ENCODE assay signal across 15 cellular contexts in genomic region chr6:143596857-143597256, GRCh38.
DNase-seq lines count a peak whose midpoint lies in the region; ATAC-seq and TF ChIP-seq lines count a peak whose summit lies in the region.
"Had no signal": no experiment of that assay in that cellular context is flagged by ENCODE, and none has a peak within 500 bp of the region (broad histone marks: within the 10 kb centered on the region; RNA-seq: fewer than 3 reads in every experiment).

No MANE protein-coding gene starts in this region.

- H3K36me3 ChIP-seq in mammary epithelial cell (ENCODE audit: insufficient read depth, low read length) (no peaks in the 10 kb centered on the region), fibroblast of lung (ENCODE audit: control insufficient read depth, insufficient read depth, low read length) (no peaks in the 10 kb centered on the region), upper lobe of right lung (no peaks in the 10 kb centered on the region), PC-3 (ENCODE audit: low read depth, low read length) (no peaks in the 10 kb centered on the region)
- H3K36me3 ChIP-seq: esophagus muscularis mucosa had no signal

- DNase-seq in MCF 10A (ENCODE audit: unreplicated experiment) (peak; percentile 17), mammary epithelial cell (no peak), fibroblast of lung (ENCODE audit: low read depth in 2 of 2) (peak; percentile 12 to 64), upper lobe of right lung (no peak), activated gamma-delta T cell (lab: John Stamatoyannopoulos, UW) (no peak), PC-3 (no peak)
- no peak for DNase-seq in activated CD4-positive, alpha-beta T cell treated with anti-CD3 and anti-CD28 coated beads for 4 hours
- DNase-seq: activated CD8-positive, alpha-beta T cell treated with anti-CD3 and anti-CD28 coated beads, Interleukin-2, amount 10 ng/mL, durations not matched to agents 7 days and 5 days; activated effector memory CD4-positive, alpha-beta T cell treated with Interleukin-2 at 50 U/mL for 16 hours; caudate nucleus; HFFc6; NCI-H2171; retina had no signal

- TF ChIP-seq CTCF in MCF 10A (IDR thresholded peaks at IDR 0.05; ENCODE audit: unreplicated experiment) (no peak), mammary epithelial cell (conservative IDR thresholded peaks at IDR 0.05 in 1 of 2, IDR thresholded peaks at IDR 0.05 in 1 of 2; ENCODE audit: extremely low read depth in 1 of 2, insufficient read depth in 1 of 2, low read depth in 1 of 2, low read length in 2 of 2) (no peak), fibroblast of lung (conservative IDR thresholded peaks at IDR 0.05 in 1 of 2, IDR thresholded peaks at IDR 0.05 in 1 of 2; ENCODE audit: low read depth in 1 of 2, low read length in 2 of 2) (no peak), nephron (IDR thresholded peaks at IDR 0.05; ENCODE audit: unreplicated experiment in 3 of 3) (no peak), upper lobe of right lung (IDR thresholded peaks at IDR 0.05) (no peak), PC-3 (conservative IDR thresholded peaks at IDR 0.05; ENCODE audit: low read depth, low read length) (no peak)

- H4K20me1 ChIP-seq in mammary epithelial cell (ENCODE audit: insufficient read depth, low read length) = no peaks in the 10 kb centered on the region
- H4K20me1 ChIP-seq in fibroblast of lung (ENCODE audit: control insufficient read depth, extremely low read depth, insufficient read depth, low read length) = no peaks in the 10 kb centered on the region
- no peaks in the 10 kb centered on the region for H4K20me1 ChIP-seq in PC-3 (ENCODE audit: low read length)

- POLR2A ChIA-PET in MCF 10A (lab: Yijun Ruan, JAX) = no interaction called here
- POLR2A ChIA-PET in PC-3 (lab: Charles Lee; ENCODE audit: unreplicated experiment) = no interaction called here

- H3K27ac Mint-ChIP-seq in MCF 10A (ENCODE audit: low read depth, unreplicated experiment) (no peak overlapping the region), nephron (peak overlapping the region in 2 of 3 experiments; percentile 14 to 44)
- H3K27ac Mint-ChIP-seq: activated CD8-positive, alpha-beta T cell treated with anti-CD3 and anti-CD28 coated beads, Interleukin-2, amount 10 ng/mL, durations not matched to agents 7 days and 5 days; HFFc6 had no signal

- no peaks in the 10 kb centered on the region for H3F3A ChIP-seq in PC-3 (ENCODE audit: low read length, unreplicated experiment)

- H3K4me3 ChIP-seq in mammary epithelial cell (replicated peaks in 1 of 3; ENCODE audit: insufficient read depth in 1 of 3, low read depth in 2 of 3, low read length in 3 of 3) (no peak overlapping the region), fibroblast of lung (replicated peaks in 1 of 4; ENCODE audit: control extremely low read depth in 1 of 4, insufficient read depth in 1 of 4, low read depth in 3 of 4, low read length in 4 of 4) (no peak overlapping the region), upper lobe of right lung (no peak overlapping the region), PC-3 (ENCODE audit: low read length) (no peak overlapping the region)
- H3K4me3 ChIP-seq: esophagus muscularis mucosa had no signal

- CTCF ChIA-PET in MCF 10A (lab: Yijun Ruan, JAX) = no interaction called here
- CTCF ChIA-PET in mammary epithelial cell (lab: Charles Lee; ENCODE audit: low non-redundant PET) = no interaction called here
- CTCF ChIA-PET in PC-3 (lab: Charles Lee) = interaction anchor here (0.6 kb wide), 1 partner anchor 146 kb away, joined by 3 read pairs; no protein-coding TSS in a partner anchor

- ATAC-seq in upper lobe of right lung (peak; percentile 40), PC-3 (no peak)
- ATAC-seq: activated CD8-positive, alpha-beta T cell treated with anti-CD3 and anti-CD28 coated beads, Interleukin-2, amount 10 ng/mL, durations not matched to agents 7 days and 5 days had no signal

- H3K4me1 Mint-ChIP-seq in MCF 10A (ENCODE audit: insufficient read depth, unreplicated experiment) (no peaks in the 10 kb centered on the region), nephron (peaks cover 13% of the 10 kb centered on the region)

- H3K4me1 ChIP-seq in mammary epithelial cell (ENCODE audit: insufficient read depth, low read length) = no peaks in the 10 kb centered on the region
- peaks cover 12% of the 10 kb centered on the region for H3K4me1 ChIP-seq in fibroblast of lung (ENCODE audit: control insufficient read depth, extremely low read depth, insufficient read depth, low read length)
- H3K4me1 ChIP-seq in upper lobe of right lung = no peaks in the 10 kb centered on the region
- H3K4me1 ChIP-seq in PC-3 (ENCODE audit: insufficient read depth, low read length) = no peaks in the 10 kb centered on the region

- BruUV-seq in MCF 10A (replicated peaks; lab: Mats Ljungman, UMichigan) = no TSS peak
- no TSS peak for BruUV-seq in mammary epithelial cell (replicated peaks; lab: Mats Ljungman, UMichigan)
- no TSS peak for BruUV-seq in PC-3 (replicated peaks; lab: Mats Ljungman, UMichigan)

- H3K27ac ChIP-seq in mammary epithelial cell (ENCODE audit: insufficient read depth, low read depth, low read length) (no peak overlapping the region), fibroblast of lung (ENCODE audit: insufficient read depth, low read length) (no peak overlapping the region), upper lobe of right lung (no peak overlapping the region), PC-3 (ENCODE audit: low read length) (no peak overlapping the region)

- 60% methylated on average over 4 of the region's 4 CpGs for WGBS in mammary epithelial cell (ENCODE audit: low coverage, missing lambda C conversion rate)

- H3K4me3 Mint-ChIP-seq in MCF 10A (ENCODE audit: unreplicated experiment) (no peak overlapping the region), nephron (no peak overlapping the region)
- H3K4me3 Mint-ChIP-seq: activated CD8-positive, alpha-beta T cell treated with anti-CD3 and anti-CD28 coated beads, Interleukin-2, amount 10 ng/mL, durations not matched to agents 7 days and 5 days; HFFc6 had no signal

- intact Hi-C loops in MCF 10A (cut with micrococcal nuclease) = no loop called here
- intact Hi-C loops in mammary epithelial cell (cut with micrococcal nuclease) = no loop called here
- intact Hi-C loops in upper lobe of right lung (cut with DNase I) = no loop called here
- intact Hi-C loops in PC-3 (cut with micrococcal nuclease) = no loop called here

- in situ Hi-C loops in mammary epithelial cell (cut with MboI; ENCODE audit: low sequenced_read_pairs in 2 of 2) = no loop called here

- H2AFZ ChIP-seq in mammary epithelial cell (ENCODE audit: low read depth, low read length) = no peak overlapping the region
- no peak overlapping the region for H2AFZ ChIP-seq in fibroblast of lung (ENCODE audit: low read length)
- H2AFZ ChIP-seq in PC-3 (ENCODE audit: low read length) = no peak overlapping the region

- H3K9me3 ChIP-seq in mammary epithelial cell (replicated peaks; ENCODE audit: insufficient read depth, low read length) = no peaks in the 10 kb centered on the region
- no peaks in the 10 kb centered on the region for H3K9me3 ChIP-seq in fibroblast of lung (ENCODE audit: control insufficient read depth, insufficient read depth, low read depth, low read length)
- no peaks in the 10 kb centered on the region for H3K9me3 ChIP-seq in upper lobe of right lung
- no peaks in the 10 kb centered on the region for H3K9me3 ChIP-seq in PC-3 (ENCODE audit: low read length)
- H3K9me3 ChIP-seq: esophagus muscularis mucosa had no signal

- H3K79me2 ChIP-seq in mammary epithelial cell (ENCODE audit: insufficient read depth, low read length) (no peaks in the 10 kb centered on the region), fibroblast of lung (ENCODE audit: control insufficient read depth, insufficient read depth, low read length) (no peaks in the 10 kb centered on the region), PC-3 (ENCODE audit: low read length) (no peaks in the 10 kb centered on the region)

- H3K9me3 Mint-ChIP-seq in MCF 10A (ENCODE audit: unreplicated experiment) = no peaks in the 10 kb centered on the region
- H3K9me3 Mint-ChIP-seq in nephron = no peaks in the 10 kb centered on the region
- H3K9me3 Mint-ChIP-seq: HFFc6 had no signal

- H3K9me2 ChIP-seq in PC-3 (replicated peaks; ENCODE audit: low read length) = no peaks in the 10 kb centered on the region

- H3K36me3 Mint-ChIP-seq in MCF 10A (ENCODE audit: insufficient read depth, unreplicated experiment) (no peaks in the 10 kb centered on the region), nephron (ENCODE audit: low read depth) (no peaks in the 10 kb centered on the region)

- dilution Hi-C loops in mammary epithelial cell (cut with HindIII; ENCODE audit: low sequenced_read_pairs) = no loop called here

- H3K27me3 Mint-ChIP-seq in MCF 10A (ENCODE audit: insufficient read depth, unreplicated experiment) (no peaks in the 10 kb centered on the region), nephron (ENCODE audit: low read depth) (no peaks in the 10 kb centered on the region)

- H3K27me3 ChIP-seq in mammary epithelial cell (ENCODE audit: insufficient read depth, low read length) (no peaks in the 10 kb centered on the region), fibroblast of lung (ENCODE audit: control insufficient read depth, insufficient read depth, low read length) (no peaks in the 10 kb centered on the region), upper lobe of right lung (no peaks in the 10 kb centered on the region), PC-3 (ENCODE audit: low read length) (no peaks in the 10 kb centered on the region)
- H3K27me3 ChIP-seq: esophagus muscularis mucosa had no signal

- H3K4me2 ChIP-seq in mammary epithelial cell (ENCODE audit: insufficient read depth, low read depth, low read length) (no peak overlapping the region), fibroblast of lung (ENCODE audit: extremely low read depth, insufficient read depth, low read length) (no peak overlapping the region), PC-3 (ENCODE audit: low read length) (no peak overlapping the region)

- H3K9ac ChIP-seq in mammary epithelial cell (ENCODE audit: insufficient read depth, low read length) (no peak overlapping the region), fibroblast of lung (ENCODE audit: insufficient read depth, low read length) (no peak overlapping the region), PC-3 (ENCODE audit: low read length) (no peak overlapping the region)

Comparison
In these comparisons a context has a peak if more than half of its experiments do, and no peak if none do; other contexts are left out.
1. DNase-seq: peak in MCF 10A (single experiment) and fibroblast of lung (2 of 2); none in mammary epithelial cell (single experiment), upper lobe of right lung (single experiment), activated CD4-positive, alpha-beta T cell treated with anti-CD3 and anti-CD28 coated beads for 4 hours (0 of 2), activated gamma-delta T cell (single experiment) and PC-3 (single experiment).